Comparison of ENCODE assay signal across 8 cellular contexts in genomic region chr1:22451702-22452400, GRCh38. TPM values are rescaled to one million over a fixed set of nuclear protein-coding genes. Genes with fewer than 3 reads are reported as not detected.
DNase-seq lines count a peak whose midpoint lies in the region; ATAC-seq, FAIRE-seq and TF ChIP-seq lines count a peak whose summit lies in the region.

ZBTB40 (plus strand) TSS chr1:22451851; CDS start chr1:22489949, 38,098 bp downstream.

- no peaks in the 10 kb centered on the region for H3K9me3 ChIP-seq in NT2/D1 (ENCODE audit: insufficient read depth, low read length)
- no peaks in the 10 kb centered on the region for H3K9me3 ChIP-seq in endodermal cell (ENCODE audit: control insufficient read depth, low read length)

- H3K4me3 ChIP-seq in NT2/D1 (ENCODE audit: insufficient read length, low read depth) (peak within 1 kb of the TSS; percentile 87), endodermal cell (ENCODE audit: low read length) (peak within 1 kb of the TSS; percentile 96), mesendoderm (ENCODE audit: low read length) (peak within 1 kb of the TSS; percentile 55)

- peak within 1 kb of the TSS; percentile 70 for H3K18ac ChIP-seq in mesendoderm (ENCODE audit: low read length)

- H4K8ac ChIP-seq in mesendoderm (ENCODE audit: low read depth, low read length): peak within 1 kb of the TSS; percentile 88

- H4K5ac ChIP-seq in mesendoderm (ENCODE audit: low read length): peak within 1 kb of the TSS; percentile 48

- peaks cover 2% of the 10 kb centered on the region for H3K79me1 ChIP-seq in mesendoderm (ENCODE audit: low read length)

- H2BK15ac ChIP-seq in mesendoderm (replicated peaks; ENCODE audit: low read depth): no peak within 1 kb of the TSS

- peak within 1 kb of the TSS; percentile 40 for H2AK5ac ChIP-seq in mesendoderm (ENCODE audit: low read length)

- H2BK5ac ChIP-seq in mesendoderm (ENCODE audit: low read length): peak within 1 kb of the TSS; percentile 58

- H3K36me3 ChIP-seq in NT2/D1 (ENCODE audit: insufficient read depth, insufficient read length, low read length): peaks cover 9% of the 10 kb centered on the region
- H3K36me3 ChIP-seq in endodermal cell (ENCODE audit: control insufficient read depth, insufficient read depth, low read length): no peaks in the 10 kb centered on the region
- H3K36me3 ChIP-seq in mesendoderm (ENCODE audit: control insufficient read depth, insufficient read depth, low read length): no peaks in the 10 kb centered on the region

- H3K9ac ChIP-seq in NT2/D1 (ENCODE audit: insufficient read length, low read depth) (peak within 1 kb of the TSS; percentile 92), endodermal cell (ENCODE audit: extremely low read depth, low read length, poor library complexity, severe bottlenecking) (peak within 1 kb of the TSS; percentile 92), mesendoderm (ENCODE audit: low read length) (peak within 1 kb of the TSS; percentile 77)

- H3K56ac ChIP-seq in mesendoderm (ENCODE audit: low read length): peak within 1 kb of the TSS; percentile 91

- peak within 1 kb of the TSS; percentile 94 for H3K27ac ChIP-seq in endodermal cell (ENCODE audit: low read depth, low read length)
- peak within 1 kb of the TSS; percentile 68 for H3K27ac ChIP-seq in mesendoderm (ENCODE audit: low read depth, low read length)

- no peaks in the 10 kb centered on the region for H3K9me3 Mint-ChIP-seq in activated CD8-positive, alpha-beta memory T cell treated with anti-CD3 and anti-CD28 coated beads, Interleukin-2, amount 10 ng/mL, durations not matched to agents 7 days and 5 days (ENCODE audit: low read depth)
- no peaks in the 10 kb centered on the region for H3K9me3 Mint-ChIP-seq in endodermal cell

- H3K36me3 Mint-ChIP-seq in activated CD8-positive, alpha-beta memory T cell treated with anti-CD3 and anti-CD28 coated beads, Interleukin-2, amount 10 ng/mL, durations not matched to agents 7 days and 5 days: peaks cover 4% of the 10 kb centered on the region
- H3K36me3 Mint-ChIP-seq in endodermal cell (ENCODE audit: low read depth): no peaks in the 10 kb centered on the region

- H3K4me1 ChIP-seq in NT2/D1 (ENCODE audit: insufficient read depth, insufficient read length) (peaks cover 4% of the 10 kb centered on the region), endodermal cell (ENCODE audit: control insufficient read depth, insufficient read depth, low read length) (peaks cover 16% of the 10 kb centered on the region), mesendoderm (ENCODE audit: control insufficient read depth, low read depth, low read length) (peaks cover 2% of the 10 kb centered on the region)

- peak within 1 kb of the TSS; percentile 78 for H3K27ac Mint-ChIP-seq in activated CD8-positive, alpha-beta memory T cell treated with anti-CD3 and anti-CD28 coated beads, Interleukin-2, amount 10 ng/mL, durations not matched to agents 7 days and 5 days
- H3K27ac Mint-ChIP-seq in endodermal cell: peak within 1 kb of the TSS; percentile 91

- no peaks in the 10 kb centered on the region for H3K27me3 Mint-ChIP-seq in activated CD8-positive, alpha-beta memory T cell treated with anti-CD3 and anti-CD28 coated beads, Interleukin-2, amount 10 ng/mL, durations not matched to agents 7 days and 5 days
- H3K27me3 Mint-ChIP-seq in endodermal cell (ENCODE audit: insufficient read depth): no peaks in the 10 kb centered on the region

- CTCF ChIA-PET in activated CD8-positive, alpha-beta memory T cell treated with anti-CD3 and anti-CD28 coated beads, Interleukin-2, amount 10 ng/mL, durations not matched to agents 7 days and 5 days (lab: Charles Lee): interaction anchor here (1.5 kb wide), 1 partner anchor 53 kb away, joined by 3 read pairs; no protein-coding TSS in a partner anchor

- H3K4me1 Mint-ChIP-seq in activated CD8-positive, alpha-beta memory T cell treated with anti-CD3 and anti-CD28 coated beads, Interleukin-2, amount 10 ng/mL, durations not matched to agents 7 days and 5 days: peaks cover 18% of the 10 kb centered on the region
- peaks cover 49% of the 10 kb centered on the region for H3K4me1 Mint-ChIP-seq in endodermal cell

- H3K4me3 Mint-ChIP-seq in activated CD8-positive, alpha-beta memory T cell treated with anti-CD3 and anti-CD28 coated beads, Interleukin-2, amount 10 ng/mL, durations not matched to agents 7 days and 5 days: peak within 1 kb of the TSS; percentile 82
- H3K4me3 Mint-ChIP-seq in endodermal cell: peak within 1 kb of the TSS; percentile 73

- 0 to 1% methylated on average over 7 to 66 of the region's 66 CpGs for WGBS in endodermal cell (ENCODE audit: insufficient coverage in 1 of 2, insufficient read length in 1 of 2), 2 experiments
- WGBS in mesendoderm (ENCODE audit: extremely low coverage, insufficient coverage, low lambda C conversion rate): no CpG with 5 or more reads among the region's 66 CpGs

- ATAC-seq in GM21367 (IDR thresholded peaks at IDR 0.05; ENCODE audit: unreplicated experiment): peak; percentile 73
- ATAC-seq in activated CD8-positive, alpha-beta memory T cell treated with anti-CD3 and anti-CD28 coated beads, Interleukin-2, amount 10 ng/mL, durations not matched to agents 7 days and 5 days: peak; percentile 97

- peak within 1 kb of the TSS; percentile 90 for H3K4ac ChIP-seq in mesendoderm (ENCODE audit: low read depth, low read length)

- H3K27me3 ChIP-seq in NT2/D1 (ENCODE audit: insufficient read depth, insufficient read length) (no peaks in the 10 kb centered on the region), endodermal cell (ENCODE audit: control insufficient read depth, insufficient read depth, low read length, poor library complexity, severe bottlenecking) (no peaks in the 10 kb centered on the region), mesendoderm (ENCODE audit: insufficient read depth, low read length, poor library complexity) (no peaks in the 10 kb centered on the region)

- FAIRE-seq in HTR-8/SVneo (lab: Jason Lieb, UNC): peak; percentile 70

- peak; percentile 85 for DNase-seq in COLO829 (ENCODE audit: low spot score)
- peak; percentile 81 for DNase-seq in HTR-8/SVneo (ENCODE audit: insufficient read length, low spot score)
- peak; percentile 92 for DNase-seq in NT2/D1 (ENCODE audit: low read depth, low spot score)
- peak; percentile 97 for DNase-seq in activated CD8-positive, alpha-beta memory T cell treated with anti-CD3 and anti-CD28 coated beads, Interleukin-2, amount 10 ng/mL, durations not matched to agents 7 days and 5 days
- peak; percentile 98 for DNase-seq in endodermal cell
- peak; percentile 99 for DNase-seq in mesendoderm
- DNase-seq in stimulated activated CD8-positive, alpha-beta memory T cell treated with anti-CD3 and anti-CD28 coated beads, Interleukin-12 subunit alpha, Interleukin-12 subunit beta, amount 100 ng/mL, for 4 hours (ENCODE audit: low read depth): peak; percentile 90

- peak within 1 kb of the TSS; percentile 89 for H2BK120ac ChIP-seq in mesendoderm (ENCODE audit: low read depth, low read length)

- peaks cover 4% of the 10 kb centered on the region for H3K79me2 ChIP-seq in mesendoderm (ENCODE audit: control insufficient read depth, insufficient read depth, low read length)

- no peak for TF ChIP-seq CTCF in endodermal cell (conservative IDR thresholded peaks at IDR 0.05)

- H3K4me2 ChIP-seq in mesendoderm (ENCODE audit: low read length): peak within 1 kb of the TSS; percentile 77

- H3K23ac ChIP-seq in mesendoderm (ENCODE audit: low read length): peak within 1 kb of the TSS; percentile 73

RNA-seq across cellular contexts. Expression of gene ZBTB40, which starts in this region (rescaled TPM):
- 10 to 100 TPM; 17.2 to 19.0 TPM for total RNA-seq in activated CD8-positive, alpha-beta memory T cell treated with anti-CD3 and anti-CD28 coated beads, Interleukin-2, amount 10 ng/mL, durations not matched to agents 7 days and 5 days
- total RNA-seq in endodermal cell: 10 to 100 TPM; 18.5 to 29.7 TPM
- 13.3 TPM for polyA plus RNA-seq in endodermal cell (2013, experiment 1 of 2)
- polyA plus RNA-seq in endodermal cell (2013, experiment 2 of 2): 12.6 TPM
- polyA plus RNA-seq in mesendoderm (2013, experiment 1 of 2): 9.6 TPM
- 9.6 TPM for polyA plus RNA-seq in mesendoderm (2013, experiment 2 of 2)

Comparison
In these comparisons a context has a peak if more than half of its experiments do, and no peak if none do; other contexts are left out.
1. Peak in every context shown above with its lines: DNase-seq, ATAC-seq, H3K4me3 ChIP-seq and H3K27ac ChIP-seq.